1 cellular context compared by ENCODE assay signal in genomic region chr3:30609930-30610701, GRCh38.
TF ChIP-seq lines count a peak whose summit lies in the region.

No MANE protein-coding gene starts in this region.

TF ChIP-seq in WTC11, 78 proteins besides CTCF, POLR2A, EP300 and RAD21 (continued from another document):
- TF ChIP-seq ZBTB43 (CRISPR knock-in tag; IDR thresholded peaks at IDR 0.05): no peak
- TF ChIP-seq ZNF396 (CRISPR knock-in tag; IDR thresholded peaks at IDR 0.05; ENCODE audit: borderline replicate concordance): no peak
